Comparison of ENCODE assay signal across 1 cellular context in the genomic region with DNA sequence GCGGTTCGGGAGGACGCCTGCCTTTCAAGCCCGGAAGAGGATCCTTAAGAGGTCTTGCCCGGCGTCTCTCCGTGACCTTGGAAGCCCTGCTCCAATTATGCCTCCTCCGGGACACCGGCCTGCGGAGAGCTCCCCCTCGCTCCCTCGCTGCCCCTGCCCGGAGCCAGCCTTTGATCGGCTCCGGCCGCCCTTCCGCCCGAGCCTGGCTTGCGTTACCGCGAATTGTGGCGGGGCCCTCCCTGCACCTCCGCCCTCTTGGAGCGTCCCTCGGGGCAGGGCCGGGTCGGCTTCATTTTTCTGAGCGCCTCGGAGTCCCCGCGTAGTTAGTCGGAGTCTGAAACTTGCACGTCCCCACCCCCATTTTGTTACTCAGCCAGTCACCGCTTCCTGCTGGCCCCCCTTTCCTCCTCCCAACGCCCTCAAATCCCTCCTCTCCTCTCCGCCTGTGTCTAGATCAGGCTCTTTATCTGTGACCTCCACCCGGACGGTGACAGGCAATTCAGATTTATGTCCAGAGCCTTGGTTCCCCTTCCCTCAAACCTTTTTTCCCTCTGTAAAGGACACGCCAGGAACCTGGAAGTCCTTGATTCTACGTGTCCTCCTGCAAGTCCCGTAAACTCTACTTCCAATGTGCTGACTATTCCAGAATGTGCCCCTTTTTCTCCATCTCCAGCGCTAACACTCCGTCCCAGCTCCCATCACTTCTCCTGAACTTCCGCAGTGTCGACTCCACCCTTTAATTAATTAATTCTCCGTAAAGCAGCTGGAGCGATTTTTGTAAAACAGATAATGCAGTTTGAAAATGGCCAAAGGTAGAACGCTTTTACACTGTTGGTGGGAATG.
TF ChIP-seq lines count a peak whose summit lies in the region.

No MANE protein-coding gene starts in this region.

TF ChIP-seq in K562, 482 proteins besides CTCF, POLR2A, EP300 and RAD21 (continued from another document and continues in another):
- TF ChIP-seq, protein P1, sequence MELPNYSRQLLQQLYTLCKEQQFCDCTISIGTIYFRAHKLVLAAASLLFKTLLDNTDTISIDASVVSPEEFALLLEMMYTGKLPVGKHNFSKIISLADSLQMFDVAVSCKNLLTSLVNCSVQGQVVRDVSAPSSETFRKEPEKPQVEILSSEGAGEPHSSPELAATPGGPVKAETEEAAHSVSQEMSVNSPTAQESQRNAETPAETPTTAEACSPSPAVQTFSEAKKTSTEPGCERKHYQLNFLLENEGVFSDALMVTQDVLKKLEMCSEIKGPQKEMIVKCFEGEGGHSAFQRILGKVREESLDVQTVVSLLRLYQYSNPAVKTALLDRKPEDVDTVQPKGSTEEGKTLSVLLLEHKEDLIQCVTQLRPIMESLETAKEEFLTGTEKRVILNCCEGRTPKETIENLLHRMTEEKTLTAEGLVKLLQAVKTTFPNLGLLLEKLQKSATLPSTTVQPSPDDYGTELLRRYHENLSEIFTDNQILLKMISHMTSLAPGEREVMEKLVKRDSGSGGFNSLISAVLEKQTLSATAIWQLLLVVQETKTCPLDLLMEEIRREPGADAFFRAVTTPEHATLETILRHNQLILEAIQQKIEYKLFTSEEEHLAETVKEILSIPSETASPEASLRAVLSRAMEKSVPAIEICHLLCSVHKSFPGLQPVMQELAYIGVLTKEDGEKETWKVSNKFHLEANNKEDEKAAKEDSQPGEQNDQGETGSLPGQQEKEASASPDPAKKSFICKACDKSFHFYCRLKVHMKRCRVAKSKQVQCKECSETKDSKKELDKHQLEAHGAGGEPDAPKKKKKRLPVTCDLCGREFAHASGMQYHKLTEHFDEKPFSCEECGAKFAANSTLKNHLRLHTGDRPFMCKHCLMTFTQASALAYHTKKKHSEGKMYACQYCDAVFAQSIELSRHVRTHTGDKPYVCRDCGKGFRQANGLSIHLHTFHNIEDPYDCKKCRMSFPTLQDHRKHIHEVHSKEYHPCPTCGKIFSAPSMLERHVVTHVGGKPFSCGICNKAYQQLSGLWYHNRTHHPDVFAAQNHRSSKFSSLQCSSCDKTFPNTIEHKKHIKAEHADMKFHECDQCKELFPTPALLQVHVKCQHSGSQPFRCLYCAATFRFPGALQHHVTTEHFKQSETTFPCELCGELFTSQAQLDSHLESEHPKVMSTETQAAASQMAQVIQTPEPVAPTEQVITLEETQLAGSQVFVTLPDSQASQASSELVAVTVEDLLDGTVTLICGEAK (IDR thresholded peaks at IDR 0.05) = peak; percentile 56; the same call in 1 of the 2 replicates
- TF ChIP-seq, protein P1 (CRISPR knock-in tag; IDR thresholded peaks at IDR 0.05) = no peak
- no peak for TF ChIP-seq KAT8 (IDR thresholded peaks at IDR 0.05; ENCODE audit: low read depth)
- TF ChIP-seq GABPB2 (CRISPR knock-in tag; conservative IDR thresholded peaks at IDR 0.05) = no peak
- TF ChIP-seq MAFG (tag; conservative IDR thresholded peaks at IDR 0.05) = peak; percentile 55; the same call in 1 of the 2 replicates
- TF ChIP-seq, protein P2, sequence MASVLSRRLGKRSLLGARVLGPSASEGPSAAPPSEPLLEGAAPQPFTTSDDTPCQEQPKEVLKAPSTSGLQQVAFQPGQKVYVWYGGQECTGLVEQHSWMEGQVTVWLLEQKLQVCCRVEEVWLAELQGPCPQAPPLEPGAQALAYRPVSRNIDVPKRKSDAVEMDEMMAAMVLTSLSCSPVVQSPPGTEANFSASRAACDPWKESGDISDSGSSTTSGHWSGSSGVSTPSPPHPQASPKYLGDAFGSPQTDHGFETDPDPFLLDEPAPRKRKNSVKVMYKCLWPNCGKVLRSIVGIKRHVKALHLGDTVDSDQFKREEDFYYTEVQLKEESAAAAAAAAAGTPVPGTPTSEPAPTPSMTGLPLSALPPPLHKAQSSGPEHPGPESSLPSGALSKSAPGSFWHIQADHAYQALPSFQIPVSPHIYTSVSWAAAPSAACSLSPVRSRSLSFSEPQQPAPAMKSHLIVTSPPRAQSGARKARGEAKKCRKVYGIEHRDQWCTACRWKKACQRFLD (CRISPR knock-in tag; IDR thresholded peaks at IDR 0.05) = peak; percentile 76; the same call in 1 of the 2 replicates
- TF ChIP-seq ESRRA (IDR thresholded peaks at IDR 0.05; ENCODE audit: borderline replicate concordance, low read depth) = peak; percentile 94
- no peak for TF ChIP-seq CHCHD3 (CRISPR knock-in tag; IDR thresholded peaks at IDR 0.05)
- TF ChIP-seq FOXK1 (CRISPR knock-in tag; IDR thresholded peaks at IDR 0.05; ENCODE audit: borderline replicate concordance) = no peak
- TF ChIP-seq BHLHE40 (IDR thresholded peaks at IDR 0.05; ENCODE audit: low read length) = 0 out of 2 replicates have a peak, but pooled peaks have one; percentile 41
- TF ChIP-seq SAP30 (IDR thresholded peaks at IDR 0.05; ENCODE audit: borderline replicate concordance, insufficient read depth, low read depth, low read length, poor library complexity, severe bottlenecking) = no peak
- TF ChIP-seq, protein P3, sequence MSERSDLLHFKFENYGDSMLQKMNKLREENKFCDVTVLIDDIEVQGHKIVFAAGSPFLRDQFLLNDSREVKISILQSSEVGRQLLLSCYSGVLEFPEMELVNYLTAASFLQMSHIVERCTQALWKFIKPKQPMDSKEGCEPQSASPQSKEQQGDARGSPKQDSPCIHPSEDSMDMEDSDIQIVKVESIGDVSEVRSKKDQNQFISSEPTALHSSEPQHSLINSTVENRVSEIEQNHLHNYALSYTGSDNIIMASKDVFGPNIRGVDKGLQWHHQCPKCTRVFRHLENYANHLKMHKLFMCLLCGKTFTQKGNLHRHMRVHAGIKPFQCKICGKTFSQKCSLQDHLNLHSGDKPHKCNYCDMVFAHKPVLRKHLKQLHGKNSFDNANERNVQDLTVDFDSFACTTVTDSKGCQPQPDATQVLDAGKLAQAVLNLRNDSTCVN (CRISPR knock-in tag; IDR thresholded peaks at IDR 0.05) = no peak
- no peak for TF ChIP-seq KLF10 (CRISPR knock-in tag; IDR thresholded peaks at IDR 0.05)
- peak; percentile 65 for TF ChIP-seq KDM5B (IDR thresholded peaks at IDR 0.05; ENCODE audit: insufficient replicate concordance, low read depth, low read length)
- TF ChIP-seq PHF20 (IDR thresholded peaks at IDR 0.05; ENCODE audit: partially characterized antibody) = peak; percentile 56
- TF ChIP-seq CBFA2T3 (IDR thresholded peaks at IDR 0.05) = peak; percentile 96
- peak; percentile 97 for TF ChIP-seq SMARCA4 (IDR thresholded peaks at IDR 0.05)
- TF ChIP-seq, protein P4, sequence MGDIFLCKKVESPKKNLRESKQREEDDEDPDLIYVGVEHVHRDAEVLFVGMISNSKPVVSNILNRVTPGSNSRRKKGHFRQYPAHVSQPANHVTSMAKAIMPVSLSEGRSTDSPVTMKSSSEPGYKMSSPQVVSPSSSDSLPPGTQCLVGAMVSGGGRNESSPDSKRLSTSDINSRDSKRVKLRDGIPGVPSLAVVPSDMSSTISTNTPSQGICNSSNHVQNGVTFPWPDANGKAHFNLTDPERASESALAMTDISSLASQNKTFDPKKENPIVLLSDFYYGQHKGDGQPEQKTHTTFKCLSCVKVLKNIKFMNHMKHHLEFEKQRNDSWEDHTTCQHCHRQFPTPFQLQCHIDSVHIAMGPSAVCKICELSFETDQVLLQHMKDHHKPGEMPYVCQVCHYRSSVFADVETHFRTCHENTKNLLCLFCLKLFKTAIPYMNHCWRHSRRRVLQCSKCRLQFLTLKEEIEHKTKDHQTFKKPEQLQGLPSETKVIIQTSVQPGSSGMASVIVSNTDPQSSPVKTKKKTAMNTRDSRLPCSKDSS (IDR thresholded peaks at IDR 0.05; ENCODE audit: low read depth, partially characterized antibody) = no peak
- no peak for TF ChIP-seq HNRNPK (IDR thresholded peaks at IDR 0.05; ENCODE audit: low read depth, low read length, poor library complexity, severe bottlenecking)
- no peak for TF ChIP-seq ZNF586 (CRISPR knock-in tag; conservative IDR thresholded peaks at IDR 0.05)
- 0 out of 2 replicates have a peak, but pooled peaks have one; percentile 28 for TF ChIP-seq E2F3 (CRISPR knock-in tag; IDR thresholded peaks at IDR 0.05)
- TF ChIP-seq ZNF253 (CRISPR knock-in tag; conservative IDR thresholded peaks at IDR 0.05) = no peak
- no peak for TF ChIP-seq ZNF347 (CRISPR knock-in tag; IDR thresholded peaks at IDR 0.05; ENCODE audit: low read depth)
- no peak for TF ChIP-seq KLF13 (tag; IDR thresholded peaks at IDR 0.05; ENCODE audit: borderline replicate concordance, low read depth)
- peak; percentile 13 for TF ChIP-seq ASH1L (IDR thresholded peaks at IDR 0.05; ENCODE audit: borderline replicate concordance, low read depth, partially characterized antibody)
- TF ChIP-seq KHSRP (IDR thresholded peaks at IDR 0.05) = 0 out of 2 replicates have a peak, but pooled peaks have one; percentile 22
- TF ChIP-seq ZNF778 (CRISPR knock-in tag; IDR thresholded peaks at IDR 0.05) = no peak
- TF ChIP-seq SRF (CRISPR knock-in tag; IDR thresholded peaks at IDR 0.05) = 0 out of 4 replicates have a peak, but pooled peaks of 1 of the 2 experiments have one; percentile 48
- no peak for TF ChIP-seq NCOA4 (IDR thresholded peaks at IDR 0.05; ENCODE audit: partially characterized antibody)
- peak; percentile 89 for TF ChIP-seq CBFA2T2 (conservative IDR thresholded peaks at IDR 0.05)
- TF ChIP-seq, protein P5, sequence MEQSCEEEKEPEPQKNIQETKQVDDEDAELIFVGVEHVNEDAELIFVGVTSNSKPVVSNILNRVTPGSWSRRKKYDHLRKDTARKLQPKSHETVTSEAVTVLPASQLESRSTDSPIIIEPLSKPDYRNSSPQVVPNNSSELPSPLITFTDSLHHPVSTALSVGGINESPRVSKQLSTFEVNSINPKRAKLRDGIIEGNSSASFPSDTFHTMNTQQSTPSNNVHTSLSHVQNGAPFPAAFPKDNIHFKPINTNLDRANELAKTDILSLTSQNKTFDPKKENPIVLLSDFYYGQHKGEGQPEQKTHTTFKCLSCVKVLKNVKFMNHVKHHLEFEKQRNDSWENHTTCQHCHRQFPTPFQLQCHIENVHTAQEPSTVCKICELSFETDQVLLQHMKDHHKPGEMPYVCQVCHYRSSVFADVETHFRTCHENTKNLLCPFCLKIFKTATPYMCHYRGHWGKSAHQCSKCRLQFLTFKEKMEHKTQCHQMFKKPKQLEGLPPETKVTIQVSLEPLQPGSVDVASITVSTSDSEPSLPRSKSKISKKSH (CRISPR knock-in tag; IDR thresholded peaks at IDR 0.05) = no peak
- no peak for TF ChIP-seq BACH1 (tag; IDR thresholded peaks at IDR 0.05)
- TF ChIP-seq BRCA1 (IDR thresholded peaks at IDR 0.05) = no peak
- TF ChIP-seq BRCA1 (CRISPR knock-in tag; IDR thresholded peaks at IDR 0.05) = no peak
- TF ChIP-seq, protein P6, sequence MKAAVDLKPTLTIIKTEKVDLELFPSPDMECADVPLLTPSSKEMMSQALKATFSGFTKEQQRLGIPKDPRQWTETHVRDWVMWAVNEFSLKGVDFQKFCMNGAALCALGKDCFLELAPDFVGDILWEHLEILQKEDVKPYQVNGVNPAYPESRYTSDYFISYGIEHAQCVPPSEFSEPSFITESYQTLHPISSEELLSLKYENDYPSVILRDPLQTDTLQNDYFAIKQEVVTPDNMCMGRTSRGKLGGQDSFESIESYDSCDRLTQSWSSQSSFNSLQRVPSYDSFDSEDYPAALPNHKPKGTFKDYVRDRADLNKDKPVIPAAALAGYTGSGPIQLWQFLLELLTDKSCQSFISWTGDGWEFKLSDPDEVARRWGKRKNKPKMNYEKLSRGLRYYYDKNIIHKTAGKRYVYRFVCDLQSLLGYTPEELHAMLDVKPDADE (conservative IDR thresholded peaks at IDR 0.05; ENCODE audit: control insufficient read depth, low read depth, low read length) = no peak
- TF ChIP-seq, protein P7, sequence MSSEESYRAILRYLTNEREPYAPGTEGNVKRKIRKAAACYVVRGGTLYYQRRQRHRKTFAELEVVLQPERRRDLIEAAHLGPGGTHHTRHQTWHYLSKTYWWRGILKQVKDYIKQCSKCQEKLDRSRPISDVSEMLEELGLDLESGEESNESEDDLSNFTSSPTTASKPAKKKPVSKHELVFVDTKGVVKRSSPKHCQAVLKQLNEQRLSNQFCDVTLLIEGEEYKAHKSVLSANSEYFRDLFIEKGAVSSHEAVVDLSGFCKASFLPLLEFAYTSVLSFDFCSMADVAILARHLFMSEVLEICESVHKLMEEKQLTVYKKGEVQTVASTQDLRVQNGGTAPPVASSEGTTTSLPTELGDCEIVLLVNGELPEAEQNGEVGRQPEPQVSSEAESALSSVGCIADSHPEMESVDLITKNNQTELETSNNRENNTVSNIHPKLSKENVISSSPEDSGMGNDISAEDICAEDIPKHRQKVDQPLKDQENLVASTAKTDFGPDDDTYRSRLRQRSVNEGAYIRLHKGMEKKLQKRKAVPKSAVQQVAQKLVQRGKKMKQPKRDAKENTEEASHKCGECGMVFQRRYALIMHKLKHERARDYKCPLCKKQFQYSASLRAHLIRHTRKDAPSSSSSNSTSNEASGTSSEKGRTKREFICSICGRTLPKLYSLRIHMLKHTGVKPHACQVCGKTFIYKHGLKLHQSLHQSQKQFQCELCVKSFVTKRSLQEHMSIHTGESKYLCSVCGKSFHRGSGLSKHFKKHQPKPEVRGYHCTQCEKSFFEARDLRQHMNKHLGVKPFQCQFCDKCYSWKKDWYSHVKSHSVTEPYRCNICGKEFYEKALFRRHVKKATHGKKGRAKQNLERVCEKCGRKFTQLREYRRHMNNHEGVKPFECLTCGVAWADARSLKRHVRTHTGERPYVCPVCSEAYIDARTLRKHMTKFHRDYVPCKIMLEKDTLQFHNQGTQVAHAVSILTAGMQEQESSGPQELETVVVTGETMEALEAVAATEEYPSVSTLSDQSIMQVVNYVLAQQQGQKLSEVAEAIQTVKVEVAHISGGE (CRISPR knock-in tag; IDR thresholded peaks at IDR 0.05) = peak in 2 of 3 experiments; percentile 41 to 91; a peak in 3 of 6 replicates
- TF ChIP-seq SIN3A (IDR thresholded peaks at IDR 0.05; ENCODE audit: borderline replicate concordance in 2 of 2, control insufficient read depth in 1 of 2, low read depth in 2 of 2, low read length in 2 of 2) = peak in 1 of 2 experiments; percentile 69; a peak in 1 of 4 replicates
